Comparison of ENCODE assay signal across 27 cellular contexts in the genomic region with DNA sequence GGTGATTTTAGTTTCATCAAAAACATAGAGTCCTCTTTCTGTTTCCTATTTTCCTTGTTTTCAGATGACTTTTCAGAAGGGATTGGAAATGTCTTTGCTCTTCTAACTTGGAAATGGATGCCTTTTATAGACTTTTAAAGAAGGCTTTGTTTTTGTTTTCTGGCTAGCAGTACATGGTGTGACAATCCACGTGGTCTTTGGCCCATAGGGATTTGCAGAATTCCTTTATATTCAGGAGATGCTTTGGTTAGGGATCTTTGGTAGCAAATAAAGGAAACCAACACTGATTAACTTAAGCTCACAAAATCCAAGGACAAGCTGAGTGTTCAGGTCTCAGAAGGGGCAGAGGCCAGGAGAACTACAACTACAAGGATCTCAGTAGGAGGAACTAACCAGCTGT. TPM values are rescaled to one million over a fixed set of nuclear protein-coding genes. Genes with fewer than 3 reads are reported as not detected.
"Had no signal": no experiment of that assay in that cellular context is flagged by ENCODE, and none has a peak within 500 bp of the region (broad histone marks: within the 10 kb centered on the region; RNA-seq: fewer than 3 reads in every experiment).

No MANE protein-coding gene starts in this region.

- H3K9me3 ChIP-seq: body of pancreas had no signal

- H3K27me3 ChIP-seq: ascending aorta, body of pancreas had no signal

- H3K36me3 Mint-ChIP-seq: activated CD8-positive, alpha-beta memory T cell treated with anti-CD3 and anti-CD28 coated beads, Interleukin-2, amount 10 ng/mL, durations not matched to agents 7 days and 5 days; activated naive CD4-positive, alpha-beta T cell treated with anti-CD3 and anti-CD28 coated beads, Interleukin-2, amount 50 U/mL, for 72 hours had no signal

- H3K4me1 ChIP-seq: ascending aorta, body of pancreas had no signal

- H3K36me3 ChIP-seq: ascending aorta had no signal

- H3K27me3 Mint-ChIP-seq: activated B cell treated with CpG ODN at 0.5 μM for 24 hours; activated naive CD8-positive, alpha-beta T cell treated with anti-CD3 and anti-CD28 coated beads, Interleukin-2, amount 50 U/mL, for 24 hours; activated T-cell treated with anti-CD3 and anti-CD28 coated beads, Interleukin-2, amount 50 U/mL, for 24 hours had no signal

- H3K4me1 Mint-ChIP-seq: activated B cell treated with CpG ODN at 0.5 μM for 24 hours; activated CD4-positive, alpha-beta T cell treated with anti-CD3 and anti-CD28 coated beads, Interleukin-2, amount 10 ng/mL, durations not matched to agents 24 days and 14 days; activated CD8-positive, alpha-beta memory T cell treated with anti-CD3 and anti-CD28 coated beads, Interleukin-2, amount 10 ng/mL, durations not matched to agents 7 days and 5 days; activated naive CD8-positive, alpha-beta T cell treated with anti-CD3 and anti-CD28 coated beads, Interleukin-2, amount 50 U/mL, for 24 hours had no signal

- H3K27ac ChIP-seq: ascending aorta, body of pancreas, SK-N-MC had no signal

- H3K4me3 Mint-ChIP-seq: activated B cell treated with CpG ODN at 0.5 μM for 24 hours; activated CD4-positive, alpha-beta T cell treated with anti-CD3 and anti-CD28 coated beads, Interleukin-2, amount 10 ng/mL, durations not matched to agents 24 days and 14 days; activated CD8-positive, alpha-beta memory T cell treated with anti-CD3 and anti-CD28 coated beads, Interleukin-2, amount 10 ng/mL, durations not matched to agents 7 days and 5 days; activated naive CD8-positive, alpha-beta T cell treated with anti-CD3 and anti-CD28 coated beads, Interleukin-2, amount 50 U/mL, for 24 hours; activated T-cell treated with anti-CD3 and anti-CD28 coated beads, Interleukin-2, amount 50 U/mL, for 24 hours; T-helper 1 cell treated with Interleukin-12 subunit alpha and Interleukin-12 subunit beta and Interleukin-4 antibody, amounts not matched to agents 30 μg/mL and 1 μg/mL, for 36 hours had no signal

- FAIRE-seq: bronchial epithelial cell, TTC549 had no signal

- ATAC-seq: activated CD8-positive, alpha-beta memory T cell treated with anti-CD3 and anti-CD28 coated beads, Interleukin-2, amount 10 ng/mL, durations not matched to agents 7 days and 5 days; activated naive CD4-positive, alpha-beta T cell treated with anti-CD3 and anti-CD28 coated beads, Interleukin-2, amount 50 U/mL, for 72 hours; activated naive CD8-positive, alpha-beta T cell treated with anti-CD3 and anti-CD28 coated beads, Interleukin-2, amount 50 U/mL, for 24 hours; body of pancreas had no signal

- H3K4me3 ChIP-seq: ascending aorta, body of pancreas, SK-N-MC had no signal

- H3K9me3 Mint-ChIP-seq: activated naive CD8-positive, alpha-beta T cell treated with anti-CD3 and anti-CD28 coated beads, Interleukin-2, amount 50 U/mL, for 24 hours; activated T-cell treated with anti-CD3 and anti-CD28 coated beads, Interleukin-2, amount 50 U/mL, for 24 hours; T-helper 1 cell treated with Interleukin-12 subunit alpha and Interleukin-12 subunit beta and Interleukin-4 antibody, amounts not matched to agents 30 μg/mL and 1 μg/mL, for 36 hours had no signal

- DNase-seq: activated B cell treated with CpG ODN at 0.5 μM for 24 hours; activated CD4-positive, alpha-beta T cell treated with anti-CD3 and anti-CD28 coated beads for 1 hour; activated CD4-positive, alpha-beta T cell treated with anti-CD3 and anti-CD28 coated beads, Interleukin-2, amount 10 ng/mL, durations not matched to agents 24 days and 14 days; activated CD4-positive, alpha-beta T cell treated with anti-CD3 and anti-CD28 coated beads, Interleukin-2, amount 50 U/mL, for 48 hours; activated CD8-positive, alpha-beta memory T cell treated with anti-CD3 and anti-CD28 coated beads, Interleukin-2, amount 10 ng/mL, durations not matched to agents 7 days and 5 days; activated effector memory CD4-positive, alpha-beta T cell treated with anti-CD3 and anti-CD28 coated beads, Interleukin-2, amount 50 U/mL, for 16 hours; activated naive CD4-positive, alpha-beta T cell treated with Interleukin-2 at 50 U/mL for 16 hours; activated naive CD8-positive, alpha-beta T cell treated with anti-CD3 and anti-CD28 coated beads, Interleukin-2, amount 50 U/mL, for 24 hours; activated T-cell treated with anti-CD3 and anti-CD28 coated beads, Interleukin-2, amount 50 U/mL, for 24 hours; amniotic stem cell; body of pancreas; central memory CD4-positive, alpha-beta T cell; KBM-7; NCI-H1105 treated with DMSO at 0.1 percent for 48 hours; NCI-H1436 treated with DMSO at 0.1 percent for 48 hours; NCI-H187; NCI-H2081; NCI-H510A treated with DMSO at 0.1 percent for 48 hours; SIG-M5; T-helper 9 cell had no signal

- H3K27ac Mint-ChIP-seq: activated B cell treated with CpG ODN at 0.5 μM for 24 hours; activated CD4-positive, alpha-beta T cell treated with anti-CD3 and anti-CD28 coated beads, Interleukin-2, amount 10 ng/mL, durations not matched to agents 24 days and 14 days; activated CD8-positive, alpha-beta memory T cell treated with anti-CD3 and anti-CD28 coated beads, Interleukin-2, amount 10 ng/mL, durations not matched to agents 7 days and 5 days; activated naive CD4-positive, alpha-beta T cell treated with anti-CD3 and anti-CD28 coated beads, Interleukin-2, amount 50 U/mL, for 72 hours; activated naive CD8-positive, alpha-beta T cell treated with anti-CD3 and anti-CD28 coated beads, Interleukin-2, amount 50 U/mL, for 24 hours; activated T-cell treated with anti-CD3 and anti-CD28 coated beads, Interleukin-2, amount 50 U/mL, for 24 hours; T-helper 1 cell treated with Interleukin-12 subunit alpha and Interleukin-12 subunit beta and Interleukin-4 antibody, amounts not matched to agents 30 μg/mL and 1 μg/mL, for 36 hours had no signal

RNA-seq across cellular contexts. Expression of a gene that starts 58.5 kb away (rescaled TPM):
- total RNA-seq: activated B cell treated with CpG ODN at 0.5 μM for 24 hours; activated CD4-positive, alpha-beta T cell treated with anti-CD3 and anti-CD28 coated beads, Interleukin-2, amount 10 ng/mL, durations not matched to agents 24 days and 14 days; activated CD8-positive, alpha-beta memory T cell treated with anti-CD3 and anti-CD28 coated beads, Interleukin-2, amount 10 ng/mL, durations not matched to agents 7 days and 5 days; activated naive CD4-positive, alpha-beta T cell treated with anti-CD3 and anti-CD28 coated beads, Interleukin-2, amount 50 U/mL, for 72 hours; ascending aorta; body of pancreas; bronchial epithelial cell; RPMI7951 had no signal
